Comparison of ENCODE assay signal across 17 cellular contexts in the genomic region with DNA sequence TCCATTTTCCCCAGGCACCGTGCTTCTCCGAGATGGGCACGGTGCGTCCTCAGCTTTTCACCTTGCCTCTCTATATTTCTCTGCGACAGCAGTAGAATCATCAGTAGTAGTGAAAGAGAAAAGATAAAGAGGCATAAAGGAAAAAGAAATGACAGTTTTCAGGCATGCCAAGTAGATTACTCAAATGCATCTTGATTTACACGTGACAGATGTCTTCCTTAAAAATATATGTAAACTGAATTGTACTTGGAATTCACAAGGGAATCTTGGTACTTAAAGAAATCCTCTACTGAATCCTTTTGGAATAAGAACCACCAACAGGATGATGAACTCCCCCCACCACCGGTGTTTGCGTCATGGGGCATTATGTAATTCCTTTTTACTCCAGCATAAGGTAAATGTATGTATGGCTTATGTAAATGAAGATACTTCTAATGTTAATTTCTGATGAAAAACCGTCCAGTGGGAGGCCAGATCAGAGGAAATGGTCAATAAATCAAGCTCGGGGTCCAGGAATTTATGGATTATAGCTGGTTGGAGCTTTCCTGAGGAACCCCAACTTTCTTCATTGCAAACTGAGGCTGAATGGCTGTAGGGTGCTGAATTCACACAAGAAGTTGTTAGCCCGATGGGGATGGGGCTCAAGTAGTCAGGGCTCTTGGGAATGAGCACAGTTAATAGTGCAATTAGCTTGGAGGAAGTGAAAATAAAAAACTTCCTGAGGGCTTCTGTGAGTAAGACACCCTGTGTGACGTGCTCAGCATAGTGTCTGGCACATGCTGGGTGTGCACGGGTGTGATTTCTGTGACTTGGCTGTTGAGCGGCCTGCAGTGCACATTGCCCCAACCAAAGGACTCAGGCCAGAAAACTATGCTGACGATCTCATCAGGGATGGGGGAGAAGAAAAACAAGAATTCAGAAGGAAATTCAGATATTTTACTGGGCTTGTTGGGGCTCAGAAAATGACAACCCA.
DNase-seq lines count a peak whose midpoint lies in the region; ATAC-seq and TF ChIP-seq lines count a peak whose summit lies in the region.
"Had no signal": no experiment of that assay in that cellular context is flagged by ENCODE, and none has a peak within 500 bp of the region (broad histone marks: within the 10 kb centered on the region; RNA-seq: fewer than 3 reads in every experiment).

No MANE protein-coding gene starts in this region.

- H3K9me3 ChIP-seq in HUES64 (ENCODE audit: insufficient read depth, low read depth, low read length): no peaks in the 10 kb centered on the region
- no peaks in the 10 kb centered on the region for H3K9me3 ChIP-seq in osteoblast (ENCODE audit: low read depth, low read length)
- H3K9me3 ChIP-seq in WERI-Rb-1 (ENCODE audit: severe bottlenecking): no peaks in the 10 kb centered on the region
- H3K9me3 ChIP-seq: Peyer's patch had no signal

- DNase-seq in EH (ENCODE audit: low read depth): peak; percentile 31
- DNase-seq in epithelial cell of esophagus (ENCODE audit: low read depth): peak; percentile 20
- peak; percentile 66 for DNase-seq in osteoblast (ENCODE audit: insufficient read length, low spot score, missing footprints)
- no peak for DNase-seq in WERI-Rb-1
- no peak for DNase-seq in DMS 273 treated with DMSO at 0.1 percent for 48 hours (lab: John Stamatoyannopoulos, UW)
- DNase-seq: DMS153, HCEC 1CT, NCI-H1105 treated with DMSO at 0.1 percent for 48 hours, NCI-H187, NCI-H446, NCI-H748 treated with DMSO at 0.1 percent for 48 hours, SHP77 treated with DMSO at 0.1 percent for 48 hours had no signal

- no peak overlapping the region for H3K4me3 ChIP-seq in HUES64 (ENCODE audit: low read length)
- no peak overlapping the region for H3K4me3 ChIP-seq in epithelial cell of esophagus (ENCODE audit: low read length)
- H3K4me3 ChIP-seq in osteoblast (ENCODE audit: insufficient read depth, low read length): no peak overlapping the region
- H3K4me3 ChIP-seq in WERI-Rb-1 (ENCODE audit: low read depth, low read length): no peak overlapping the region
- H3K4me3 ChIP-seq: K562, Peyer's patch had no signal

- no peaks in the 10 kb centered on the region for H3K36me3 ChIP-seq in HUES64 (ENCODE audit: insufficient read depth, low read length)
- H3K36me3 ChIP-seq in osteoblast (ENCODE audit: insufficient read depth, low read length): no peaks in the 10 kb centered on the region
- no peaks in the 10 kb centered on the region for H3K36me3 ChIP-seq in WERI-Rb-1
- H3K36me3 ChIP-seq: Peyer's patch had no signal

- TF ChIP-seq CTCF in epithelial cell of esophagus (IDR thresholded peaks at IDR 0.05; ENCODE audit: insufficient read depth, low read depth, low read length, missing control alignments): no peak
- no peak for TF ChIP-seq CTCF in osteoblast (IDR thresholded peaks at IDR 0.05; ENCODE audit: extremely low read depth, low read depth, low read length)
- TF ChIP-seq CTCF in WERI-Rb-1 (IDR thresholded peaks at IDR 0.05; ENCODE audit: low read depth, low read length): no peak

- H3K4me1 ChIP-seq in HUES64 (ENCODE audit: insufficient read depth, low read length): peaks cover 20% of the 10 kb centered on the region
- peaks cover 10% of the 10 kb centered on the region for H3K4me1 ChIP-seq in osteoblast (ENCODE audit: insufficient read depth, low read length)

- no peak for ATAC-seq in HG03571 (IDR thresholded peaks at IDR 0.05; ENCODE audit: unreplicated experiment)
- ATAC-seq: K562 had no signal

- H3K27me3 ChIP-seq in HUES64 (ENCODE audit: insufficient read depth, low read length) (no peaks in the 10 kb centered on the region), osteoblast (ENCODE audit: insufficient read depth, low read length) (no peaks in the 10 kb centered on the region), WERI-Rb-1 (ENCODE audit: insufficient read depth, low read depth, severe bottlenecking) (no peaks in the 10 kb centered on the region)
- H3K27me3 ChIP-seq: Peyer's patch had no signal

- WGBS in HUES64: 73% methylated on average over 13 of the region's 15 CpGs

- no peak overlapping the region for H2AFZ ChIP-seq in osteoblast (ENCODE audit: low read length)

- H3K9ac ChIP-seq in HUES64 (ENCODE audit: low read depth, low read length): no peak overlapping the region

- no peaks in the 10 kb centered on the region for H4K20me1 ChIP-seq in osteoblast (ENCODE audit: insufficient read depth, low read length)

- H3K4me2 ChIP-seq in osteoblast (ENCODE audit: insufficient read depth, low read length): no peak overlapping the region

- H3K27ac ChIP-seq in HUES64 (ENCODE audit: low read depth, low read length) (peak overlapping the region; percentile 77; the same call in 1 of the 2 replicates), osteoblast (ENCODE audit: low read depth, low read length) (no peak overlapping the region), WERI-Rb-1 (no peak overlapping the region)
- H3K27ac ChIP-seq: C4-2B had no signal

- H3K79me2 ChIP-seq in osteoblast (ENCODE audit: insufficient read depth, low read length): no peaks in the 10 kb centered on the region

Comparison
In these comparisons a context has a peak if more than half of its experiments do, and no peak if none do; other contexts are left out.
1. DNase-seq: peak in EH (single experiment), epithelial cell of esophagus (single experiment) and osteoblast (single experiment); none in WERI-Rb-1 (single experiment) and DMS 273 treated with DMSO at 0.1 percent for 48 hours (single experiment).